ENCODE assay signal across 23 cellular contexts in genomic region chr1:115953180-115953579, GRCh38.
"Had no signal": no experiment of that assay in that cellular context is flagged by ENCODE, and none has a peak within 500 bp of the region (broad histone marks: within the 10 kb centered on the region; RNA-seq: fewer than 3 reads in every experiment).

No MANE protein-coding gene starts in this region.

- FAIRE-seq: kidney, small intestine had no signal

- H3K9me3 ChIP-seq: lower lobe of right lung, mucosa of descending colon, testis, uterus had no signal

- H3K36me3 ChIP-seq: lower lobe of right lung, uterus had no signal

- H3K4me1 ChIP-seq: testis, uterus had no signal

- H3K27ac Mint-ChIP-seq: activated CD4-positive, alpha-beta memory T cell treated with anti-CD3 and anti-CD28 coated beads for 36 hours; activated naive CD4-positive, alpha-beta T cell treated with anti-CD3 and anti-CD28 coated beads for 36 hours; naive B cell; stimulated activated naive B cell treated with anti-CD40 and anti-IgM and Interleukin-4, amounts not matched to agents 10 μg/mL and 1 μg/mL and 100 μg/mL, for 72 hours had no signal

- DNase-seq: activated CD4-positive, alpha-beta memory T cell treated with anti-CD3 and anti-CD28 coated beads for 36 hours; activated CD4-positive, alpha-beta T cell treated with anti-CD3 and anti-CD28 coated beads for 48 hours; activated effector memory CD4-positive, alpha-beta T cell treated with Interleukin-2 at 50 U/mL for 16 hours; activated naive CD4-positive, alpha-beta T cell treated with anti-CD3 and anti-CD28 coated beads for 36 hours; activated T-cell treated with anti-CD3 and anti-CD28 coated beads, Interleukin-2, amount 50 U/mL, for 48 hours; effector CD4-positive, alpha-beta T cell; foreskin fibroblast; kidney; lower lobe of right lung; mesendoderm; naive B cell; occipital lobe; stimulated activated CD4-positive, alpha-beta T cell treated with anti-CD3 and anti-CD28 coated beads, Interleukin-15, amount 100 ng/mL, for 24 hours; stimulated activated CD8-positive, alpha-beta memory T cell treated with anti-CD3 and anti-CD28 coated beads, Interleukin-4, amount 100 ng/mL, for 48 hours; stimulated activated naive B cell treated with anti-CD40 and anti-IgM and Interleukin-4, amounts not matched to agents 10 μg/mL and 1 μg/mL and 100 μg/mL, for 72 hours; T1000; testis; trophoblast cell; uterus had no signal

- H3K4me1 Mint-ChIP-seq: naive B cell had no signal

- H3K4me3 ChIP-seq: lower lobe of right lung, mucosa of descending colon, testis, uterus had no signal

- ATAC-seq: left lobe of liver; sciatic nerve; stimulated activated naive B cell treated with anti-CD40 and anti-IgM and Interleukin-4, amounts not matched to agents 10 μg/mL and 1 μg/mL and 100 μg/mL, for 72 hours had no signal

- H3K27me3 ChIP-seq: testis, uterus had no signal

- H3K4me3 Mint-ChIP-seq: activated CD4-positive, alpha-beta memory T cell treated with anti-CD3 and anti-CD28 coated beads for 36 hours; activated naive CD4-positive, alpha-beta T cell treated with anti-CD3 and anti-CD28 coated beads for 36 hours; stimulated activated naive B cell treated with anti-CD40 and anti-IgM and Interleukin-4, amounts not matched to agents 10 μg/mL and 1 μg/mL and 100 μg/mL, for 72 hours had no signal

- H3K36me3 Mint-ChIP-seq: activated CD4-positive, alpha-beta memory T cell treated with anti-CD3 and anti-CD28 coated beads for 36 hours; stimulated activated naive B cell treated with anti-CD40 and anti-IgM and Interleukin-4, amounts not matched to agents 10 μg/mL and 1 μg/mL and 100 μg/mL, for 72 hours had no signal

- H3K27ac ChIP-seq: lower lobe of right lung, testis, uterus had no signal

- H3K9me3 Mint-ChIP-seq: activated CD4-positive, alpha-beta memory T cell treated with anti-CD3 and anti-CD28 coated beads for 36 hours; activated naive CD4-positive, alpha-beta T cell treated with anti-CD3 and anti-CD28 coated beads for 36 hours; stimulated activated naive B cell treated with anti-CD40 and anti-IgM and Interleukin-4, amounts not matched to agents 10 μg/mL and 1 μg/mL and 100 μg/mL, for 72 hours had no signal
